Comparison of ENCODE assay signal across 8 cellular contexts in the genomic region with DNA sequence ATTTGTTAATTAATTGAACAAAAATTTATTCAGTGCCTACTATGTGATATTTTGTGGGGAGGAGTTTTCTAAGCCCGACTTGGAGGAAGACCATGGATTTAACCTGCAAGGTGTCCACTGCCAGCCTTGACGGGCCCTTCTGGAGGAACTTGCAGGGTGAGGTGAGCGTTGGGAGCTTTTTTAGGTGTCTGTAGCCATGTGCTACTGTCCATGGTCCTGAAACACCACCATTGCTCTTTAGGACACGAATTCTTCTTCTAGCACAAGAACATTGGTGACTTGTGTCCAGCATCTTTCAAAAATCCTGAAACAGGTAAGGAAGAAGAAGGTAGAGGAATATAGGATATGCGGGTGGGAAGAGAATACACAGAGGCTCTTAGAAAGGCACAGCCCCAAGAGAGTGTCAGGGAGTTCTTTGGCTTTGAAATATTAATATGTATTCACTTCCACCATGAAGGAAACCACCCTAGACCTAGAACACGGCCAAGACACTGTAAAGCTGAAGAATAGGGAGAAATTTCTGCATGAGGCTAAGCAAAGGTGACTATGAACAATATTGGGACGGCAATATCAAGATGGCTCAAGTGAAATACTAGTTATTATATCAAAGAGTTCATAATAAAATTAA. TPM values are rescaled to one million over a fixed set of nuclear protein-coding genes. Genes with fewer than 3 reads are reported as not detected.
DNase-seq lines count a peak whose midpoint lies in the region; ATAC-seq and TF ChIP-seq lines count a peak whose summit lies in the region.

No MANE protein-coding gene starts in this region.

- H3K79me2 ChIP-seq in hepatocyte, result no peaks in the 10 kb centered on the region

- POLR2A ChIA-PET in CD8-positive, alpha-beta memory T cell (lab: Charles Lee), result interaction anchor here (2.7 kb wide), 1 partner anchor 52 kb away, joined by 9 read pairs; no protein-coding TSS in a partner anchor
- POLR2A ChIA-PET in activated CD8-positive, alpha-beta T cell treated with anti-CD3 and anti-CD28 coated beads, Interleukin-2, amount 10 ng/mL, durations not matched to agents 7 days and 5 days (lab: Charles Lee), result no interaction called here

- no peaks in the 10 kb centered on the region for H4K20me1 ChIP-seq in hepatocyte (ENCODE audit: insufficient read depth, poor library complexity, severe bottlenecking)

- H3K27me3 Mint-ChIP-seq in CD8-positive, alpha-beta memory T cell, result peaks cover 13 to 39% of the 10 kb centered on the region in 2 donors
- H3K27me3 Mint-ChIP-seq in activated CD8-positive, alpha-beta T cell treated with anti-CD3 and anti-CD28 coated beads, Interleukin-2, amount 10 ng/mL, durations not matched to agents 7 days and 5 days (ENCODE audit: low read depth), result peaks cover 10% of the 10 kb centered on the region

- no peak overlapping the region for H2AFZ ChIP-seq in hepatocyte

- H3K4me1 ChIP-seq in CD8-positive, alpha-beta memory T cell (ENCODE audit: insufficient read depth, low read length), result peaks cover 6% of the 10 kb centered on the region
- H3K4me1 ChIP-seq in hepatocyte (ENCODE audit: insufficient read depth), result no peaks in the 10 kb centered on the region

- CTCF ChIA-PET in CD8-positive, alpha-beta memory T cell (lab: Charles Lee), result interaction anchor here (8.0 kb wide), 1 partner anchor 51 kb away, joined by 90 read pairs; no protein-coding TSS in a partner anchor
- CTCF ChIA-PET in activated CD8-positive, alpha-beta T cell treated with anti-CD3 and anti-CD28 coated beads, Interleukin-2, amount 10 ng/mL, durations not matched to agents 7 days and 5 days (lab: Charles Lee), result interaction anchor here (0.5 to 8.1 kb wide), 4 partner anchors 51 to 86 kb away, joined by 3 to 90 read pairs (median 3); no protein-coding TSS in a partner anchor

- no peaks in the 10 kb centered on the region for H3K9me3 Mint-ChIP-seq in CD8-positive, alpha-beta memory T cell
- no peaks in the 10 kb centered on the region for H3K9me3 Mint-ChIP-seq in activated CD8-positive, alpha-beta T cell treated with anti-CD3 and anti-CD28 coated beads, Interleukin-2, amount 10 ng/mL, durations not matched to agents 7 days and 5 days (ENCODE audit: insufficient read depth)

- H3K36me3 ChIP-seq in CD8-positive, alpha-beta memory T cell (ENCODE audit: insufficient read depth, low read length), result no peaks in the 10 kb centered on the region
- H3K36me3 ChIP-seq in hepatocyte (replicated peaks; ENCODE audit: insufficient read depth, low read depth), result no peaks in the 10 kb centered on the region

- no peak overlapping the region for H3K4me3 ChIP-seq in CD8-positive, alpha-beta memory T cell (ENCODE audit: low read length)
- H3K4me3 ChIP-seq in Jurkat, Clone E6-1 (ENCODE audit: low read length), result no peak overlapping the region
- H3K4me3 ChIP-seq in hepatocyte, result no peak overlapping the region

- H3K9me2 ChIP-seq in hepatocyte (replicated peaks; ENCODE audit: insufficient read depth), result no peaks in the 10 kb centered on the region

- DNase-seq in CD8-positive, alpha-beta memory T cell, result peak; percentile 19 to 53 (median 37)
- peak; percentile 77 for DNase-seq in Jurkat, Clone E6-1 (ENCODE audit: low read depth, low spot score)
- peak; percentile 80 for DNase-seq in activated CD8-positive, alpha-beta T cell treated with anti-CD3 and anti-CD28 coated beads, Interleukin-2, amount 10 ng/mL, durations not matched to agents 7 days and 5 days
- DNase-seq in hepatocyte (ENCODE audit: low spot score), result peak; percentile 83
- peak; percentile 9 for DNase-seq in stimulated activated CD8-positive, alpha-beta memory T cell treated with anti-CD3 and anti-CD28 coated beads, Interleukin-7, amount 100 ng/mL, for 24 hours (ENCODE audit: low read depth)
- no peak for DNase-seq in COR-L47 (lab: John Stamatoyannopoulos, UW)
- DNase-seq in NCI-H1092 (lab: John Stamatoyannopoulos, UW), result no peak

- no peaks in the 10 kb centered on the region for H3K27me3 ChIP-seq in CD8-positive, alpha-beta memory T cell (ENCODE audit: insufficient read depth, low read length, poor library complexity, severe bottlenecking)
- peaks cover 6% of the 10 kb centered on the region for H3K27me3 ChIP-seq in hepatocyte

- H3K4me3 Mint-ChIP-seq in CD8-positive, alpha-beta memory T cell, result no peak overlapping the region
- H3K4me3 Mint-ChIP-seq in activated CD8-positive, alpha-beta T cell treated with anti-CD3 and anti-CD28 coated beads, Interleukin-2, amount 10 ng/mL, durations not matched to agents 7 days and 5 days, result no peak overlapping the region

- H3K36me3 Mint-ChIP-seq in CD8-positive, alpha-beta memory T cell, result peaks cover 0 to 4% (median 0%) of the 10 kb centered on the region in 3 donors
- H3K36me3 Mint-ChIP-seq in activated CD8-positive, alpha-beta T cell treated with anti-CD3 and anti-CD28 coated beads, Interleukin-2, amount 10 ng/mL, durations not matched to agents 7 days and 5 days (ENCODE audit: low read depth), result no peaks in the 10 kb centered on the region

- peaks cover 10 to 15% (median 14%) of the 10 kb centered on the region in 3 donors for H3K4me1 Mint-ChIP-seq in CD8-positive, alpha-beta memory T cell
- peaks cover 4% of the 10 kb centered on the region for H3K4me1 Mint-ChIP-seq in activated CD8-positive, alpha-beta T cell treated with anti-CD3 and anti-CD28 coated beads, Interleukin-2, amount 10 ng/mL, durations not matched to agents 7 days and 5 days (ENCODE audit: low read depth)

- no peak overlapping the region for H3K27ac ChIP-seq in CD8-positive, alpha-beta memory T cell (ENCODE audit: low read depth, low read length)
- H3K27ac ChIP-seq in hepatocyte, result no peak overlapping the region

- no peak for TF ChIP-seq CTCF in hepatocyte (IDR thresholded peaks at IDR 0.05; ENCODE audit: poor library complexity)

- no peak overlapping the region for H3K27ac Mint-ChIP-seq in CD8-positive, alpha-beta memory T cell
- H3K27ac Mint-ChIP-seq in activated CD8-positive, alpha-beta T cell treated with anti-CD3 and anti-CD28 coated beads, Interleukin-2, amount 10 ng/mL, durations not matched to agents 7 days and 5 days, result no peak overlapping the region

- H3K4me2 ChIP-seq in hepatocyte, result no peak overlapping the region

- H3K9me3 ChIP-seq in CD8-positive, alpha-beta memory T cell (ENCODE audit: low read length), result no peaks in the 10 kb centered on the region
- no peaks in the 10 kb centered on the region for H3K9me3 ChIP-seq in hepatocyte (ENCODE audit: low read depth)

- peak; percentile 69 for ATAC-seq in activated CD8-positive, alpha-beta T cell treated with anti-CD3 and anti-CD28 coated beads, Interleukin-2, amount 10 ng/mL, durations not matched to agents 7 days and 5 days
- no peak for ATAC-seq in HG02571 (IDR thresholded peaks at IDR 0.05; ENCODE audit: unreplicated experiment)

- WGBS in hepatocyte (ENCODE audit: low lambda C conversion rate, missing lambda C conversion rate), result 32% methylated on average over 7 of the region's 7 CpGs

RNA-seq across cellular contexts. Expression of a gene that starts 27.9 kb away (rescaled TPM):
- under 1 TPM; 0.26 to 0.29 TPM for total RNA-seq in CD8-positive, alpha-beta memory T cell
- polyA plus RNA-seq in CD8-positive, alpha-beta memory T cell, result 1.7 TPM
- polyA plus RNA-seq in Jurkat, Clone E6-1 (2012; ENCODE audit: insufficient read depth, insufficient read length), result not detected
- total RNA-seq in activated CD8-positive, alpha-beta T cell treated with anti-CD3 and anti-CD28 coated beads, Interleukin-2, amount 10 ng/mL, durations not matched to agents 7 days and 5 days, result under 1 TPM; 0.50 TPM
- not detected in 2 replicates for total RNA-seq in hepatocyte
- polyA plus RNA-seq in hepatocyte, result not detected in 2 replicates

RNA-seq across cellular contexts. Expression of a gene that starts 37.1 kb away (rescaled TPM):
- 10 to 100 TPM; 40.3 to 41.0 TPM for total RNA-seq in CD8-positive, alpha-beta memory T cell
- polyA plus RNA-seq in CD8-positive, alpha-beta memory T cell, result 1.4 TPM
- polyA plus RNA-seq in Jurkat, Clone E6-1 (2012; ENCODE audit: insufficient read depth, insufficient read length), result 43.5 TPM
- 10 to 100 TPM; 30.9 to 31.7 TPM for total RNA-seq in activated CD8-positive, alpha-beta T cell treated with anti-CD3 and anti-CD28 coated beads, Interleukin-2, amount 10 ng/mL, durations not matched to agents 7 days and 5 days
- total RNA-seq in hepatocyte, result 19.0 and 23.2 TPM in 2 replicates
- polyA plus RNA-seq in hepatocyte, result 2.2 and 2.7 TPM in 2 replicates

RNA-seq across cellular contexts. Expression of a gene that starts 46.5 kb away (rescaled TPM):
- not detected for total RNA-seq in CD8-positive, alpha-beta memory T cell
- polyA plus RNA-seq in CD8-positive, alpha-beta memory T cell, result not detected
- polyA plus RNA-seq in Jurkat, Clone E6-1 (2012; ENCODE audit: insufficient read depth, insufficient read length), result not detected
- total RNA-seq in activated CD8-positive, alpha-beta T cell treated with anti-CD3 and anti-CD28 coated beads, Interleukin-2, amount 10 ng/mL, durations not matched to agents 7 days and 5 days, result not detected
- not detected in 2 replicates for total RNA-seq in hepatocyte
- polyA plus RNA-seq in hepatocyte, result not detected in 2 replicates

Comparison
In these comparisons a context has a peak if more than half of its experiments do, and no peak if none do; other contexts are left out.
1. DNase-seq: peak in CD8-positive, alpha-beta memory T cell (5 of 5), Jurkat, Clone E6-1 (single experiment), activated CD8-positive, alpha-beta T cell treated with anti-CD3 and anti-CD28 coated beads, Interleukin-2, amount 10 ng/mL, durations not matched to agents 7 days and 5 days (single experiment), hepatocyte (single experiment) and stimulated activated CD8-positive, alpha-beta memory T cell treated with anti-CD3 and anti-CD28 coated beads, Interleukin-7, amount 100 ng/mL, for 24 hours (single experiment); none in COR-L47 (single experiment) and NCI-H1092 (single experiment).